ENCODE assay signal across 8 cellular contexts in genomic region chr16:87383522-87384161, GRCh38. TPM values are rescaled to one million over a fixed set of nuclear protein-coding genes. Genes with fewer than 3 reads are reported as not detected.
DNase-seq lines count a peak whose midpoint lies in the region; ATAC-seq lines count a peak whose summit lies in the region.

Gene FBXO31 (minus strand): TSS chr16:87383776. CDS start chr16:87383744, 32 bp downstream.

- peak within 1 kb of the TSS; percentile 85 for H3K4me3 ChIP-seq in ACC112 (ENCODE audit: low read depth, low read length)

- H3K79me2 ChIP-seq in ACC112 (ENCODE audit: control insufficient read depth, insufficient read depth, low read length, unreplicated experiment), result peaks cover 43% of the 10 kb centered on the region

- peak; percentile 24 for ATAC-seq in GM18858 (IDR thresholded peaks at IDR 0.05; ENCODE audit: unreplicated experiment)
- ATAC-seq in HG03097 (IDR thresholded peaks at IDR 0.05; ENCODE audit: low FRiP score, unreplicated experiment), result peak; percentile 42

- peak within 1 kb of the TSS; percentile 73 for H3K27ac ChIP-seq in ACC112 (ENCODE audit: low read depth, low read length)

- peaks cover 27% of the 10 kb centered on the region for H3K4me1 ChIP-seq in ACC112 (ENCODE audit: control insufficient read depth, insufficient read depth, low read length, unreplicated experiment)

- no peaks in the 10 kb centered on the region for H3K27me3 ChIP-seq in ACC112 (ENCODE audit: insufficient read depth, low read length)

- DNase-seq in NCI-H345 (lab: John Stamatoyannopoulos, UW), result peak; percentile 74
- peak; percentile 86 for DNase-seq in activated CD4-positive, alpha-beta T cell treated with anti-CD3 and anti-CD28 coated beads for 1 hour
- DNase-seq in cerebellum (ENCODE audit: low spot score), result peak; percentile 92
- DNase-seq in kidney glomerular epithelial cell (lab: John Stamatoyannopoulos, UW), result peak; percentile 80
- peak; percentile 80 to 90 for DNase-seq in stimulated activated CD4-positive, alpha-beta T cell treated with anti-CD3 and anti-CD28 coated beads, Interleukin-1b, Interleukin-23, amount 100 ng/mL, for 1 hour (ENCODE audit: low read depth in 2 of 2)

- peak within 1 kb of the TSS; percentile 88 for H2AFZ ChIP-seq in ACC112 (ENCODE audit: low read length, unreplicated experiment)

- no peaks in the 10 kb centered on the region for H3K36me3 ChIP-seq in ACC112 (ENCODE audit: insufficient read depth, low read length)

RNA-seq across cellular contexts. Expression of gene FBXO31, which starts in this region (rescaled TPM):
- total RNA-seq in cerebellum, result 28.9 TPM

Comparison
In these comparisons a context has a peak if more than half of its experiments do, and no peak if none do; other contexts are left out.
1. Peak in every context shown above with its lines: DNase-seq, ATAC-seq, H3K4me3 ChIP-seq and H3K27ac ChIP-seq.